1 cellular context compared by ENCODE assay signal in the genomic region with DNA sequence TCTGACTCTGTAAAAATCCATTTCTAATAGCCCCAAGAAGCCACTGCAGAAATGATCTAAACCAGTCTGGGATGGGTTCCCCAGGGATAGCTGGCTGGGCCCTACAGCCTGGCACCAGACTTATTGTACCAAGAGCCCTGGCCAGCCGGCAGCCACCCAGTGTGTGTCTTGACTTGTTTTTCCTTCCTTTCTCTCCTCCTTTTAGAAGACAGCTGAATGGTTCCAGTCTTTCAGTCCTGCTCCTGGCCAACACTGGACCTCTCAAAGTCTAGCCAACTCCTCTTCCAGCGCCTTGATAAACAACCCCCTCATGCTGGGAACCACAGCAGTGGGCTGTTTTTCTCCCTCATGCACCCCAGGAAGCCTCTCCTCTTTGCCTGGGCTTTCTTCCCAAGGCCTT.
TF ChIP-seq lines count a peak whose summit lies in the region.

No MANE protein-coding gene starts in this region.

TF ChIP-seq in SK-N-SH treated with all-trans-retinoic acid at 6 μM for 48 hours, 23 proteins besides CTCF, POLR2A, EP300 and RAD21 (continued from another document):
- TF ChIP-seq, protein P1, sequence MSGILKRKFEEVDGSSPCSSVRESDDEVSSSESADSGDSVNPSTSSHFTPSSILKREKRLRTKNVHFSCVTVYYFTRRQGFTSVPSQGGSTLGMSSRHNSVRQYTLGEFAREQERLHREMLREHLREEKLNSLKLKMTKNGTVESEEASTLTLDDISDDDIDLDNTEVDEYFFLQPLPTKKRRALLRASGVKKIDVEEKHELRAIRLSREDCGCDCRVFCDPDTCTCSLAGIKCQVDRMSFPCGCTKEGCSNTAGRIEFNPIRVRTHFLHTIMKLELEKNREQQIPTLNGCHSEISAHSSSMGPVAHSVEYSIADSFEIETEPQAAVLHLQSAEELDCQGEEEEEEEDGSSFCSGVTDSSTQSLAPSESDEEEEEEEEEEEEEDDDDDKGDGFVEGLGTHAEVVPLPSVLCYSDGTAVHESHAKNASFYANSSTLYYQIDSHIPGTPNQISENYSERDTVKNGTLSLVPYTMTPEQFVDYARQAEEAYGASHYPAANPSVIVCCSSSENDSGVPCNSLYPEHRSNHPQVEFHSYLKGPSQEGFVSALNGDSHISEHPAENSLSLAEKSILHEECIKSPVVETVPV (CRISPR knock-in tag; IDR thresholded peaks at IDR 0.05), result no peak
